Comparison of ENCODE assay signal across 17 cellular contexts in genomic region chr5:59095480-59095879, GRCh38.
A peak's percentile ranks its signal among the peaks of the same experiment; 100 is the strongest.
DNase-seq lines count a peak whose midpoint lies in the region; ATAC-seq and TF ChIP-seq lines count a peak whose summit lies in the region.
"Had no signal": no experiment of that assay in that cellular context is flagged by ENCODE, and none has a peak within 500 bp of the region (broad histone marks: within the 10 kb centered on the region; RNA-seq: fewer than 3 reads in every experiment).

No MANE protein-coding gene starts in this region.

- H2AFZ ChIP-seq in smooth muscle cell (ENCODE audit: low read depth) = no peak overlapping the region

- H3K9me3 ChIP-seq in endocrine pancreas (ENCODE audit: control insufficient read depth, low read length) = no peaks in the 10 kb centered on the region
- H3K9me3 ChIP-seq in left lung = no peaks in the 10 kb centered on the region
- H3K9me3 ChIP-seq in smooth muscle cell (replicated peaks; ENCODE audit: low read depth) = no peaks in the 10 kb centered on the region
- H3K9me3 ChIP-seq: uterus had no signal

- WGBS in smooth muscle cell (ENCODE audit: low lambda C conversion rate) = 7% methylated on average over 1 of the region's 1 CpG
- WGBS in lower leg skin, 2 donors = 40 to 41% methylated on average over 1 of the region's 1 CpG

- ATAC-seq in left lung = peak; percentile 71
- ATAC-seq in GM18868 (IDR thresholded peaks at IDR 0.05; ENCODE audit: unreplicated experiment) = no peak
- ATAC-seq in HG03439 (IDR thresholded peaks at IDR 0.05; ENCODE audit: unreplicated experiment) = no peak
- ATAC-seq: activated naive CD4-positive, alpha-beta T cell treated with anti-CD3 and anti-CD28 coated beads, Interleukin-2, amount 50 U/mL, for 72 hours; left colon; stimulated activated naive B cell treated with anti-CD40 and anti-IgM and Interleukin-4, amounts not matched to agents 10 μg/mL and 1 μg/mL and 100 μg/mL, for 72 hours had no signal

- H3K36me3 ChIP-seq in endocrine pancreas (ENCODE audit: control insufficient read depth, insufficient read depth, low read length) (no peaks in the 10 kb centered on the region), left lung (no peaks in the 10 kb centered on the region), smooth muscle cell (ENCODE audit: low read depth) (no peaks in the 10 kb centered on the region)
- H3K36me3 ChIP-seq: cardiac muscle cell, uterus had no signal

- no peak for TF ChIP-seq POLR2A in lower leg skin (IDR thresholded peaks at IDR 0.05)

- H3K79me2 ChIP-seq in smooth muscle cell (ENCODE audit: low read depth) = no peaks in the 10 kb centered on the region

- TF ChIP-seq CTCF in left lung (IDR thresholded peaks at IDR 0.05) (no peak), smooth muscle cell (IDR thresholded peaks at IDR 0.05; ENCODE audit: borderline replicate concordance, insufficient read depth, poor library complexity, severe bottlenecking) (no peak), lower leg skin (IDR thresholded peaks at IDR 0.05) (no peak)

- peak overlapping the region; percentile 24 to 69 for H3K27ac ChIP-seq in left lung
- H3K27ac ChIP-seq in smooth muscle cell (ENCODE audit: low read depth) = peak overlapping the region; percentile 53
- H3K27ac ChIP-seq: cardiac muscle cell had no signal

- H3K4me1 ChIP-seq in endocrine pancreas (ENCODE audit: control insufficient read depth, insufficient read depth, low read length) = no peaks in the 10 kb centered on the region
- peaks cover 0 to 11% of the 10 kb centered on the region in 2 donors for H3K4me1 ChIP-seq in left lung
- H3K4me1 ChIP-seq in smooth muscle cell (ENCODE audit: low read depth) = no peaks in the 10 kb centered on the region
- H3K4me1 ChIP-seq: uterus had no signal

- H3F3A ChIP-seq in smooth muscle cell (ENCODE audit: low read depth) = peaks cover 3% of the 10 kb centered on the region

- H3K27me3 ChIP-seq in endocrine pancreas (ENCODE audit: control insufficient read depth, insufficient read depth, low read length) (no peaks in the 10 kb centered on the region), left lung (no peaks in the 10 kb centered on the region), smooth muscle cell (ENCODE audit: low read depth) (no peaks in the 10 kb centered on the region)
- H3K27me3 ChIP-seq: cardiac muscle cell, uterus had no signal

- DNase-seq in LHCN-M2 (ENCODE audit: low read depth) (peak; percentile 48), left lung (no peak), smooth muscle cell (lab: John Stamatoyannopoulos, UW; ENCODE audit: unreplicated experiment) (no peak), lower leg skin (ENCODE audit: low spot score in 2 of 2) (no peak), SIG-M5 (lab: John Stamatoyannopoulos, UW) (no peak)
- DNase-seq: activated CD4-positive, CD25-positive, alpha-beta regulatory T cell; activated CD8-positive, alpha-beta memory T cell treated with anti-CD3 and anti-CD28 coated beads, Interleukin-2, amount 50 U/mL, for 4 hours; C1 segment of cervical spinal cord; left colon; NCI-H748 treated with DMSO at 0.1 percent for 48 hours; stimulated activated naive B cell treated with anti-CD40 and anti-IgM and Interleukin-4, amounts not matched to agents 10 μg/mL and 1 μg/mL and 100 μg/mL, for 72 hours; uterus had no signal

- H3K4me3 ChIP-seq in endocrine pancreas (ENCODE audit: control insufficient read depth, insufficient read depth, low read length) (peak overlapping the region; percentile 66), left lung (no peak overlapping the region), smooth muscle cell (peak overlapping the region; percentile 19), lower leg skin (ENCODE audit: low read depth, poor library complexity, severe bottlenecking) (no peak overlapping the region)
- H3K4me3 ChIP-seq: cardiac muscle cell, uterus had no signal

- H3K9ac ChIP-seq in endocrine pancreas (ENCODE audit: control insufficient read depth, insufficient read depth, low read length) (no peak overlapping the region), smooth muscle cell (ENCODE audit: low read depth) (no peak overlapping the region)

- peak overlapping the region; percentile 38 for H3K4me2 ChIP-seq in smooth muscle cell

- no peaks in the 10 kb centered on the region for H4K20me1 ChIP-seq in smooth muscle cell (ENCODE audit: low read depth)

- intact Hi-C loops in left lung (cut with DNase I) (no loop called here), lower leg skin (cut with DNase I; ENCODE audit: low total_unique reads) (no loop called here)

Comparison
In these comparisons a context has a peak if more than half of its experiments do, and no peak if none do; other contexts are left out.
1. H3K4me3 ChIP-seq: peak in endocrine pancreas (single experiment) and smooth muscle cell (single experiment); none in left lung (0 of 2) and lower leg skin (single experiment).